ENCODE assay signal across 36 cellular contexts in genomic region chr22:44981857-44982256, GRCh38. TPM values are rescaled to one million over a fixed set of nuclear protein-coding genes. Genes with fewer than 3 reads are reported as not detected.
"Had no signal": no experiment of that assay in that cellular context is flagged by ENCODE, and none has a peak within 500 bp of the region (broad histone marks: within the 10 kb centered on the region; RNA-seq: fewer than 3 reads in every experiment).

No MANE protein-coding gene starts in this region.

- H3K4me1 Mint-ChIP-seq: activated CD4-positive, alpha-beta T cell treated with anti-CD3 and anti-CD28 coated beads for 36 hours; activated naive CD8-positive, alpha-beta T cell treated with anti-CD3 and anti-CD28 coated beads for 36 hours; activated T-helper 17 cell treated with anti-CD3 and anti-CD28 coated beads, Interleukin-2, amount 50 U/mL, for 72 hours had no signal

- H3K36me3 Mint-ChIP-seq: activated CD4-positive, alpha-beta memory T cell treated with anti-CD3 and anti-CD28 coated beads for 36 hours; activated naive CD4-positive, alpha-beta T cell treated with anti-CD3 and anti-CD28 coated beads, Interleukin-2, amount 50 U/mL, for 72 hours; activated naive CD8-positive, alpha-beta T cell treated with anti-CD3 and anti-CD28 coated beads for 36 hours had no signal

- H3K4me3 Mint-ChIP-seq: activated CD4-positive, alpha-beta memory T cell treated with anti-CD3 and anti-CD28 coated beads for 36 hours; activated CD4-positive, alpha-beta T cell treated with anti-CD3 and anti-CD28 coated beads for 36 hours; activated CD8-positive, alpha-beta T cell treated with anti-CD3 and anti-CD28 coated beads for 36 hours; activated naive CD4-positive, alpha-beta T cell treated with anti-CD3 and anti-CD28 coated beads for 36 hours; activated naive CD8-positive, alpha-beta T cell treated with anti-CD3 and anti-CD28 coated beads for 36 hours; activated T-cell treated with anti-CD3 and anti-CD28 coated beads, Interleukin-2, amount 50 U/mL, for 4 hours; activated T-cell treated with anti-CD3 and anti-CD28 coated beads, Interleukin-2, amount 50 U/mL, for 72 hours; activated T-helper 1 cell treated with anti-CD3 and anti-CD28 coated beads, Interleukin-12 subunit alpha, Interleukin-12 subunit beta, Interleukin-2, Interleukin-4 antibody, amounts not matched to agents 30 ng/mL and 10 ng/mL and 1 ng/mL, durations not matched to agents 14 hours and 24 hours and 36 hours; activated T-helper 17 cell treated with anti-CD3 and anti-CD28 coated beads, Interleukin-2, amount 50 U/mL, for 72 hours; T-helper 1 cell treated with Interleukin-12 subunit alpha and Interleukin-12 subunit beta and Interleukin-4 antibody, amounts not matched to agents 30 μg/mL and 1 μg/mL, for 36 hours; T-helper 2 cell treated with Interferon-gamma antibody and Interleukin-4, amounts not matched to agents 5 μg/mL and 100 μg/mL, for 36 hours had no signal

- DNase-seq: activated CD4-positive, alpha-beta memory T cell treated with anti-CD3 and anti-CD28 coated beads for 36 hours; activated CD4-positive, alpha-beta T cell treated with anti-CD3 and anti-CD28 coated beads for 1 hour; activated CD4-positive, alpha-beta T cell treated with anti-CD3 and anti-CD28 coated beads for 36 hours; activated CD4-positive, alpha-beta T cell treated with anti-CD3 and anti-CD28 coated beads for 48 hours; activated CD4-positive, alpha-beta T cell treated with anti-CD3 and anti-CD28 coated beads, Interleukin-2, amount 50 U/mL, for 1 hour; activated CD4-positive, alpha-beta T cell treated with anti-CD3 and anti-CD28 coated beads, Interleukin-2, amount 50 U/mL, for 4 hours; activated CD4-positive, CD25-positive, alpha-beta regulatory T cell; activated CD8-positive, alpha-beta memory T cell treated with anti-CD3 and anti-CD28 coated beads, Interleukin-2, amount 50 U/mL, for 4 hours; activated CD8-positive, alpha-beta T cell treated with anti-CD3 and anti-CD28 coated beads for 36 hours; activated effector memory CD4-positive, alpha-beta T cell treated with anti-CD3 and anti-CD28 coated beads, Interleukin-2, amount 50 U/mL, for 16 hours; activated gamma-delta T cell treated with Interleukin-2 at 50 U/mL for 16 hours; activated naive CD4-positive, alpha-beta T cell; activated naive CD4-positive, alpha-beta T cell treated with anti-CD3 and anti-CD28 coated beads for 36 hours; activated naive CD4-positive, alpha-beta T cell treated with anti-CD3 and anti-CD28 coated beads, Interleukin-2, amount 50 U/mL, for 16 hours; activated naive CD8-positive, alpha-beta T cell treated with anti-CD3 and anti-CD28 coated beads for 36 hours; activated T-cell treated with anti-CD3 and anti-CD28 coated beads for 4 hours; activated T-cell treated with anti-CD3 and anti-CD28 coated beads, Interleukin-2, amount 50 U/mL, for 1 hour; activated T-cell treated with anti-CD3 and anti-CD28 coated beads, Interleukin-2, amount 50 U/mL, for 4 hours; activated T-cell treated with anti-CD3 and anti-CD28 coated beads, Interleukin-2, amount 50 U/mL, for 72 hours; adrenal gland; amniotic stem cell; aorta; body of pancreas; brain microvascular endothelial cell; central memory CD4-positive, alpha-beta T cell; T-helper 1 cell; T-helper 2 cell; T-helper 9 cell had no signal

- H3K27ac ChIP-seq: adrenal gland, body of pancreas, brain microvascular endothelial cell, breast epithelium, VCaP had no signal

- H3K36me3 ChIP-seq: adrenal gland, brain microvascular endothelial cell, breast epithelium had no signal

- H3K27me3 ChIP-seq: adrenal gland, body of pancreas, brain microvascular endothelial cell, breast epithelium had no signal

- H3K4me3 ChIP-seq: adrenal gland, body of pancreas, breast epithelium had no signal

- H3K27me3 Mint-ChIP-seq: activated CD8-positive, alpha-beta T cell treated with anti-CD3 and anti-CD28 coated beads for 36 hours had no signal

- H3K9me3 ChIP-seq: adrenal gland, body of pancreas, breast epithelium had no signal

- ATAC-seq: activated CD4-positive, alpha-beta T cell treated with anti-CD3 and anti-CD28 coated beads for 36 hours; activated CD4-positive, CD25-positive, alpha-beta regulatory T cell treated with anti-CD3 and anti-CD28 coated beads, Interleukin-2, amount 50 U/mL, for 24 hours; activated CD8-positive, alpha-beta T cell treated with anti-CD3 and anti-CD28 coated beads for 36 hours; activated naive CD4-positive, alpha-beta T cell treated with anti-CD3 and anti-CD28 coated beads, Interleukin-2, amount 50 U/mL, for 72 hours; activated T-cell treated with anti-CD3 and anti-CD28 coated beads, Interleukin-2, amount 50 U/mL, for 4 hours; activated T-cell treated with anti-CD3 and anti-CD28 coated beads, Interleukin-2, amount 50 U/mL, for 72 hours; activated T-helper 17 cell treated with anti-CD3 and anti-CD28 coated beads, Interleukin-2, amount 50 U/mL, for 72 hours; body of pancreas had no signal

- H3K27ac Mint-ChIP-seq: activated CD4-positive, alpha-beta memory T cell treated with anti-CD3 and anti-CD28 coated beads for 36 hours; activated CD4-positive, alpha-beta T cell treated with anti-CD3 and anti-CD28 coated beads for 36 hours; activated CD8-positive, alpha-beta T cell treated with anti-CD3 and anti-CD28 coated beads for 36 hours; activated naive CD4-positive, alpha-beta T cell treated with anti-CD3 and anti-CD28 coated beads for 36 hours; activated naive CD4-positive, alpha-beta T cell treated with anti-CD3 and anti-CD28 coated beads, Interleukin-2, amount 50 U/mL, for 72 hours; activated naive CD8-positive, alpha-beta T cell treated with anti-CD3 and anti-CD28 coated beads for 36 hours; activated T-cell treated with anti-CD3 and anti-CD28 coated beads, Interleukin-2, amount 50 U/mL, for 72 hours; activated T-helper 1 cell treated with anti-CD3 and anti-CD28 coated beads, Interleukin-12 subunit alpha, Interleukin-12 subunit beta, Interleukin-2, Interleukin-4 antibody, amounts not matched to agents 30 ng/mL and 10 ng/mL and 1 ng/mL, durations not matched to agents 14 hours and 24 hours and 36 hours; activated T-helper 17 cell treated with anti-CD3 and anti-CD28 coated beads, Interleukin-2, amount 50 U/mL, for 72 hours; T-helper 1 cell treated with Interleukin-12 subunit alpha and Interleukin-12 subunit beta and Interleukin-4 antibody, amounts not matched to agents 30 μg/mL and 1 μg/mL, for 36 hours; T-helper 2 cell treated with Interferon-gamma antibody and Interleukin-4, amounts not matched to agents 5 μg/mL and 100 μg/mL, for 36 hours had no signal

- H3K4me1 ChIP-seq: adrenal gland, body of pancreas, breast epithelium had no signal

- H3K9me3 Mint-ChIP-seq: activated naive CD8-positive, alpha-beta T cell treated with anti-CD3 and anti-CD28 coated beads for 36 hours; activated T-cell treated with anti-CD3 and anti-CD28 coated beads, Interleukin-2, amount 50 U/mL, for 4 hours; T-helper 2 cell treated with Interferon-gamma antibody and Interleukin-4, amounts not matched to agents 5 μg/mL and 100 μg/mL, for 36 hours had no signal

RNA-seq across cellular contexts. Expression of gene PHF21B, which starts 27.9 kb away (rescaled TPM):
- total RNA-seq: activated CD4-positive, alpha-beta memory T cell treated with anti-CD3 and anti-CD28 coated beads for 36 hours; activated CD4-positive, alpha-beta T cell treated with anti-CD3 and anti-CD28 coated beads for 36 hours; activated naive CD4-positive, alpha-beta T cell treated with anti-CD3 and anti-CD28 coated beads for 36 hours; activated T-helper 17 cell treated with anti-CD3 and anti-CD28 coated beads, Interleukin-2, amount 50 U/mL, for 72 hours had no signal
- polyA plus RNA-seq: aorta had no signal
